In genomic region chr15:93040288-93041158, GRCh38 we compare ENCODE assay signal across 19 cellular contexts. TPM values are rescaled to one million over a fixed set of nuclear protein-coding genes. Genes with fewer than 3 reads are reported as not detected.
DNase-seq lines count a peak whose midpoint lies in the region; ATAC-seq and TF ChIP-seq lines count a peak whose summit lies in the region.
"Had no signal": no experiment of that assay in that cellular context is flagged by ENCODE, and none has a peak within 500 bp of the region (broad histone marks: within the 10 kb centered on the region; RNA-seq: fewer than 3 reads in every experiment).

No MANE protein-coding gene starts in this region.

- DNase-seq in cardiac septum (ENCODE audit: low spot score), result peak; percentile 53
- DNase-seq in Right ventricle myocardium inferior (ENCODE audit: missing footprints), result no peak
- peak; percentile 6 for DNase-seq in WTC11 (ENCODE audit: low spot score)
- no peak for DNase-seq in G401 (ENCODE audit: low spot score)
- DNase-seq in DMS153 (lab: John Stamatoyannopoulos, UW), result no peak
- DNase-seq in activated CD8-positive, alpha-beta memory T cell treated with anti-CD3 and anti-CD28 coated beads, Interleukin-2, amount 50 U/mL, for 48 hours, result no peak
- DNase-seq: ACHN; activated CD4-positive, alpha-beta T cell treated with anti-CD3 and anti-CD28 coated beads, Interleukin-2, amount 50 U/mL, for 1 hour; activated T-cell treated with anti-CD3 and anti-CD28 coated beads, Interleukin-2, amount 50 U/mL, for 1 hour; foreskin melanocyte; NCI-H1930; NCI-H510A treated with DMSO at 0.1 percent for 48 hours; PC-3; stimulated activated naive CD8-positive, alpha-beta T cell treated with anti-CD3 and anti-CD28 coated beads, Interleukin-15, Interleukin-2, amounts not matched to agents 100 U/mL and 50 U/mL, for 24 hours had no signal

- H3K9me3 Mint-ChIP-seq in WTC11, result peaks cover 5% of the 10 kb centered on the region
- no peaks in the 10 kb centered on the region for H3K9me3 Mint-ChIP-seq in nephron
- H3K9me3 Mint-ChIP-seq: activated naive CD4-positive, alpha-beta T cell treated with anti-CD3 and anti-CD28 coated beads, Interleukin-2, amount 50 U/mL, for 24 hours; CD8-positive, alpha-beta memory T cell had no signal

- no peak overlapping the region for H3K27ac Mint-ChIP-seq in WTC11
- H3K27ac Mint-ChIP-seq in nephron, result peak overlapping the region in 2 of 3 experiments; percentile 10 to 29
- H3K27ac Mint-ChIP-seq: activated naive CD4-positive, alpha-beta T cell treated with anti-CD3 and anti-CD28 coated beads, Interleukin-2, amount 50 U/mL, for 24 hours had no signal

- CTCF ChIA-PET in WTC11 (lab: Charles Lee), result interaction anchor here (1.0 to 2.3 kb wide), 8 partner anchors 11 to 1080 kb away, joined by 3 to 15 read pairs (median 4); no protein-coding TSS in a partner anchor

- H3K4me1 Mint-ChIP-seq in WTC11, result peaks cover 15% of the 10 kb centered on the region
- peaks cover 36% of the 10 kb centered on the region for H3K4me1 Mint-ChIP-seq in nephron

- H3K27me3 Mint-ChIP-seq in WTC11 (ENCODE audit: low read depth), result no peaks in the 10 kb centered on the region
- H3K27me3 Mint-ChIP-seq in nephron (ENCODE audit: low read depth), result peaks cover 9% of the 10 kb centered on the region

- H3K36me3 Mint-ChIP-seq in WTC11, result peaks cover 21% of the 10 kb centered on the region
- H3K36me3 Mint-ChIP-seq in nephron (ENCODE audit: low read depth), result peaks cover 25% of the 10 kb centered on the region
- H3K36me3 Mint-ChIP-seq: activated naive CD4-positive, alpha-beta T cell treated with anti-CD3 and anti-CD28 coated beads, Interleukin-2, amount 50 U/mL, for 24 hours had no signal

- ATAC-seq in Right ventricle myocardium inferior, result no peak
- ATAC-seq in WTC11, result no peak
- ATAC-seq in GM18873 (IDR thresholded peaks at IDR 0.05; ENCODE audit: low FRiP score, unreplicated experiment), result no peak
- ATAC-seq: stimulated activated naive CD8-positive, alpha-beta T cell treated with anti-CD3 and anti-CD28 coated beads, Interleukin-15, Interleukin-2, amounts not matched to agents 100 U/mL and 50 U/mL, for 24 hours had no signal

- in situ Hi-C loops in G401 (cut with HindIII; ENCODE audit: low sequenced_read_pairs), result no loop called here

- intact Hi-C loops in cardiac septum (cut with DNase I) (loop anchor here (10.0 kb wide), 1 partner anchor 244 kb away; no protein-coding TSS in a partner anchor), Right ventricle myocardium inferior (cut with DNase I) (no loop called here)

- POLR2A ChIA-PET in WTC11 (lab: Charles Lee), result no interaction called here

- H3K4me3 Mint-ChIP-seq in WTC11 (no peak overlapping the region), nephron (no peak overlapping the region)
- H3K4me3 Mint-ChIP-seq: activated naive CD4-positive, alpha-beta T cell treated with anti-CD3 and anti-CD28 coated beads, Interleukin-2, amount 50 U/mL, for 24 hours; CD8-positive, alpha-beta memory T cell had no signal

- TF ChIP-seq CTCF in WTC11 (IDR thresholded peaks at IDR 0.05), result no peak
- TF ChIP-seq CTCF in nephron (IDR thresholded peaks at IDR 0.05; ENCODE audit: unreplicated experiment in 3 of 3), result no peak

TF ChIP-seq in WTC11, 78 proteins besides CTCF, POLR2A, EP300 and RAD21:
- TF ChIP-seq STAT6 (CRISPR knock-in tag; conservative IDR thresholded peaks at IDR 0.05; ENCODE audit: low read depth) (no peak), SMAD3 (CRISPR knock-in tag; IDR thresholded peaks at IDR 0.05; ENCODE audit: borderline replicate concordance) (no peak), E2F4 (CRISPR knock-in tag; IDR thresholded peaks at IDR 0.05; ENCODE audit: borderline replicate concordance, low read depth) (no peak), ESRRA (CRISPR knock-in tag; IDR thresholded peaks at IDR 0.05; ENCODE audit: borderline replicate concordance) (no peak), TCF7 (CRISPR knock-in tag; IDR thresholded peaks at IDR 0.05; ENCODE audit: low read depth) (no peak), TEAD4 (CRISPR knock-in tag; IDR thresholded peaks at IDR 0.05) (no peak), AR (CRISPR knock-in tag; IDR thresholded peaks at IDR 0.05) (no peak), MAX (CRISPR knock-in tag; IDR thresholded peaks at IDR 0.05) (no peak), TP53 (CRISPR knock-in tag; IDR thresholded peaks at IDR 0.05) (no peak)
TF ChIP-seq in WTC11: peak in this region for 0.

RNA-seq across cellular contexts. Expression of gene RGMA, which starts 48.5 kb away (rescaled TPM):
- total RNA-seq in cardiac septum (16.5 TPM), Right ventricle myocardium inferior (35.2 TPM), WTC11 (2021) (36.9 to 47.2 TPM (median 37.7 TPM) in 3 replicates)
- total RNA-seq in G401 (2014; rRNA removed; shearing (Covaris generic)), result 0.80 and 2.6 TPM in 2 replicates
- total RNA-seq: M059J had no signal

Comparison
In these comparisons a context has a peak if more than half of its experiments do, and no peak if none do; other contexts are left out.
1. DNase-seq: peak in cardiac septum (single experiment) and WTC11 (single experiment); none in Right ventricle myocardium inferior (single experiment), G401 (single experiment), DMS153 (single experiment) and activated CD8-positive, alpha-beta memory T cell treated with anti-CD3 and anti-CD28 coated beads, Interleukin-2, amount 50 U/mL, for 48 hours (single experiment).